In genomic region chr4:125750399-125750798, GRCh38 we compare ENCODE assay signal across 2 cellular contexts.
TF ChIP-seq lines count a peak whose summit lies in the region.

No MANE protein-coding gene starts in this region.

TF ChIP-seq in HCT116, 20 proteins besides CTCF, POLR2A, EP300 and RAD21 (continued from another document):
- TF ChIP-seq ATF3 (IDR thresholded peaks at IDR 0.05): no peak
- no peak for TF ChIP-seq CBX3 (IDR thresholded peaks at IDR 0.05; ENCODE audit: low read depth)
- no peak for TF ChIP-seq SP1 (IDR thresholded peaks at IDR 0.05; ENCODE audit: low read depth)
- TF ChIP-seq EZH2 (IDR thresholded peaks at IDR 0.05): no peak
- no peak for TF ChIP-seq FOSL1 (IDR thresholded peaks at IDR 0.05; ENCODE audit: low read depth)
- no peak for TF ChIP-seq ZNF274 (IDR thresholded peaks at IDR 0.05; ENCODE audit: low read depth, low read length)
- TF ChIP-seq MAX (IDR thresholded peaks at IDR 0.05): no peak

TF ChIP-seq in H1, 55 proteins besides CTCF, POLR2A, EP300 and RAD21:
- TF ChIP-seq RNF2 (IDR thresholded peaks at IDR 0.05; ENCODE audit: borderline replicate concordance, low read depth, low read length, missing control alignments, poor library complexity, severe bottlenecking) (no peak), KDM4A (IDR thresholded peaks at IDR 0.05; ENCODE audit: low read depth, low read length, severe bottlenecking) (no peak), TCF12 (IDR thresholded peaks at IDR 0.05; ENCODE audit: low read depth, low read length) (no peak), CBX5 (IDR thresholded peaks at IDR 0.05; ENCODE audit: low read depth, low read length) (no peak), KDM5A (IDR thresholded peaks at IDR 0.05; ENCODE audit: low read length) (no peak), KDM1A (IDR thresholded peaks at IDR 0.05; ENCODE audit: borderline replicate concordance, low read length) (no peak), CEBPB (IDR thresholded peaks at IDR 0.05; ENCODE audit: low read depth, low read length) (no peak), JUN (IDR thresholded peaks at IDR 0.05; ENCODE audit: low read depth, low read length) (no peak), TEAD4 (IDR thresholded peaks at IDR 0.05; ENCODE audit: low read depth, low read length) (no peak), EZH2 (IDR thresholded peaks at IDR 0.05; ENCODE audit: low read depth, low read length, severe bottlenecking) (no peak), SAP30 (IDR thresholded peaks at IDR 0.05; ENCODE audit: insufficient read depth, insufficient replicate concordance, low read length) (no peak), SP4 (IDR thresholded peaks at IDR 0.05; ENCODE audit: low read length) (no peak)
